In genomic region chr14:34943506-34943905, GRCh38 we compare ENCODE assay signal across 1 cellular context.
TF ChIP-seq lines count a peak whose summit lies in the region.

No MANE protein-coding gene starts in this region.

TF ChIP-seq in HEK293, 187 proteins besides CTCF, POLR2A, EP300 and RAD21:
- TF ChIP-seq SETDB1 (IDR thresholded peaks at IDR 0.05; ENCODE audit: insufficient read length, low read length) = peak; percentile 54
- TF ChIP-seq, protein P1, sequence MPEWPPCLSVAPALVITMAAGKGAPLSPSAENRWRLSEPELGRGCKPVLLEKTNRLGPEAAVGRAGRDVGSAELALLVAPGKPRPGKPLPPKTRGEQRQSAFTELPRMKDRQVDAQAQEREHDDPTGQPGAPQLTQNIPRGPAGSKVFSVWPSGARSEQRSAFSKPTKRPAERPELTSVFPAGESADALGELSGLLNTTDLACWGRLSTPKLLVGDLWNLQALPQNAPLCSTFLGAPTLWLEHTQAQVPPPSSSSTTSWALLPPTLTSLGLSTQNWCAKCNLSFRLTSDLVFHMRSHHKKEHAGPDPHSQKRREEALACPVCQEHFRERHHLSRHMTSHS (tag by site-specific recombination; IDR thresholded peaks at IDR 0.05) = no peak
